Comparison of ENCODE assay signal across 8 cellular contexts in the genomic region with DNA sequence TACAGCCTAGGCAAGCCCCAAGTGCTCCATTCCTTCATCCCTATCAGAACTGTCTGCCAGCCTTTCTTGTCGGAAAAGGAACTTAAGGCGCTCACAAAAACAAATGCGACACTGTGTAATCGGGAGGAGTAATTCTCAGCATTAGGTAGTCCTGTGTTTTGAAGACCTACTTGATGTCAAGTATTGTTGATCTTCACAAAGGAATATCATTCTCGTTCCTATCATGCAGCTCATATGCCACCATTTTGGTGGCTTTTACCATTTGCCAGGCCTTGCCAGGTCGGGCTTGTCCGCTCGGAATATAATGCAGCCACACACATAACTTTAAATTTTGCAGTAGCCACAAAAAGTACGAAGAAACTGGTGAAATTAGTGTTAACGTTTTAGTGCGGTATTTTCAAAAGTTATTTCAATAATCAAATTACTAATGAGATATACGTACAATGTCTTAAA. TPM values are rescaled to one million over a fixed set of nuclear protein-coding genes. Genes with fewer than 3 reads are reported as not detected.
DNase-seq lines count a peak whose midpoint lies in the region; ATAC-seq, FAIRE-seq and TF ChIP-seq lines count a peak whose summit lies in the region.

No MANE protein-coding gene starts in this region.

- H3K4me1 ChIP-seq in left ventricle myocardium inferior (peaks cover 51% of the 10 kb centered on the region), OCI-LY1 (ENCODE audit: insufficient read depth, low read length, severe bottlenecking) (peaks cover 27% of the 10 kb centered on the region), H1 (replicated peaks in 1 of 4; ENCODE audit: control insufficient read depth in 3 of 4, insufficient read depth in 4 of 4, low read length in 3 of 4) (peaks cover 0 to 2% (median 0%) of the 10 kb centered on the region in 4 experiments; a peak in 1 of 7 replicates)

- ATAC-seq in Right ventricle myocardium superior (ENCODE audit: poor library complexity) = no peak

- H3F3A ChIP-seq in OCI-LY1 (ENCODE audit: insufficient read depth, low read length) = 0 out of 2 replicates have a peak, but pooled peaks cover 3% of the 10 kb centered on the region
- peaks cover 12% of the 10 kb centered on the region for H3F3A ChIP-seq in neural cell (ENCODE audit: insufficient read depth, low read length, poor library complexity, severe bottlenecking)

- peak overlapping the region; percentile 85 for H3K4me2 ChIP-seq in OCI-LY1 (ENCODE audit: low read length)
- peak overlapping the region; percentile 83 for H3K4me2 ChIP-seq in H1 (ENCODE audit: insufficient read depth in 1 of 2, low read depth in 2 of 2, low read length in 2 of 2)
- H3K4me2 ChIP-seq in neural cell (ENCODE audit: low read length) = peak overlapping the region; percentile 63

- H2BK20ac ChIP-seq in H1 (ENCODE audit: low read length) = no peak overlapping the region

- no peaks in the 10 kb centered on the region for H3K9me3 ChIP-seq in left ventricle myocardium inferior (replicated peaks)
- no peaks in the 10 kb centered on the region for H3K9me3 ChIP-seq in OCI-LY1 (ENCODE audit: low read length)
- H3K9me3 ChIP-seq in H1 (ENCODE audit: insufficient read depth in 2 of 2, low read depth in 1 of 2, low read length in 1 of 2) = no peaks in the 10 kb centered on the region
- H3K9me3 ChIP-seq in neural cell (ENCODE audit: low read length) = no peaks in the 10 kb centered on the region

- H4K20me1 ChIP-seq in OCI-LY1 (ENCODE audit: insufficient read depth, low read length) (no peaks in the 10 kb centered on the region), H1 (replicated peaks in 1 of 2; ENCODE audit: control insufficient read depth in 1 of 2, insufficient read depth in 2 of 2, low read length in 2 of 2) (peaks cover 1 to 4% of the 10 kb centered on the region in 2 experiments), neural cell (ENCODE audit: insufficient read depth) (peaks cover 11% of the 10 kb centered on the region)

- H3K79me2 ChIP-seq in OCI-LY1 (ENCODE audit: insufficient read depth, low read length) = peaks cover 36% of the 10 kb centered on the region
- H3K79me2 ChIP-seq in H1 (ENCODE audit: control insufficient read depth in 1 of 2, insufficient read depth in 2 of 2, low read length in 2 of 2) = peaks cover 28 to 36% of the 10 kb centered on the region in 2 experiments
- H3K79me2 ChIP-seq in neural cell (replicated peaks; ENCODE audit: insufficient read depth, low read length) = peaks cover 33% of the 10 kb centered on the region

- H3K23me2 ChIP-seq in H1 (ENCODE audit: low read depth, low read length) = 0 out of 2 replicates have a peak, but pooled peaks cover 6% of the 10 kb centered on the region

- H2BK120ac ChIP-seq in H1 (replicated peaks; ENCODE audit: low read depth, low read length) = no peak overlapping the region

- H3K56ac ChIP-seq in H1 (replicated peaks; ENCODE audit: insufficient read length, low read depth, low read length) = peak overlapping the region; percentile 2

- CTCF ChIA-PET in H1 (lab: Charles Lee; ENCODE audit: partially characterized antibody) = no interaction called here

- H2AK5ac ChIP-seq in H1 (ENCODE audit: low read depth, low read length) = no peak overlapping the region

- H3K27ac ChIP-seq in left ventricle myocardium inferior (replicated peaks) = peak overlapping the region; percentile 99
- peak overlapping the region; percentile 93 for H3K27ac ChIP-seq in OCI-LY1 (ENCODE audit: low read depth, low read length, poor library complexity, severe bottlenecking)
- peak overlapping the region; percentile 97 for H3K27ac ChIP-seq in H1 (ENCODE audit: low read depth, low read length)
- peak overlapping the region; percentile 100 for H3K27ac ChIP-seq in neural cell (ENCODE audit: low read length)

- no peak overlapping the region for H2BK15ac ChIP-seq in H1 (ENCODE audit: low read length)

- H2AFZ ChIP-seq in OCI-LY1 (ENCODE audit: low read length) = peak overlapping the region; percentile 30
- peak overlapping the region; percentile 96 for H2AFZ ChIP-seq in H1 (ENCODE audit: low read length)
- H2AFZ ChIP-seq in neural cell (ENCODE audit: low read depth, low read length) = peak overlapping the region; percentile 97

- TF ChIP-seq POLR2A in H1 (IDR thresholded peaks at IDR 0.05; ENCODE audit: control extremely low read depth in 1 of 2, low read depth in 2 of 2, low read length in 2 of 2) = no peak

- H3K9ac ChIP-seq in OCI-LY1 (ENCODE audit: low read length) = peak overlapping the region; percentile 91
- H3K9ac ChIP-seq in H1 (replicated peaks in 1 of 4; ENCODE audit: extremely low read depth in 1 of 4, low read depth in 3 of 4, low read length in 3 of 4) = peak overlapping the region; percentile 86 to 98 (median 94)
- peak overlapping the region; percentile 98 for H3K9ac ChIP-seq in neural cell (ENCODE audit: low read length)

- peak overlapping the region; percentile 94 for H2BK5ac ChIP-seq in H1 (ENCODE audit: low read depth, low read length)

- H3K4ac ChIP-seq in H1 (replicated peaks; ENCODE audit: insufficient read length, low read depth, low read length) = no peak overlapping the region

- H3K4me3 ChIP-seq in left ventricle myocardium inferior = peak overlapping the region; percentile 96
- peak overlapping the region; percentile 80 for H3K4me3 ChIP-seq in OCI-LY1 (ENCODE audit: low read depth, low read length, poor library complexity, severe bottlenecking)
- peak overlapping the region; percentile 70 to 98 (median 94) for H3K4me3 ChIP-seq in H1 (ENCODE audit: extremely low read depth in 1 of 4, insufficient read depth in 2 of 4, low read depth in 3 of 4, low read length in 4 of 4)
- H3K4me3 ChIP-seq in neural cell (ENCODE audit: low read length) = peak overlapping the region; percentile 99

- intact Hi-C loops in left ventricle myocardium inferior (cut with micrococcal nuclease) (no loop called here), Right ventricle myocardium superior (cut with DNase I) (no loop called here)

- no peak overlapping the region for H4K5ac ChIP-seq in H1 (ENCODE audit: insufficient read length, low read depth, low read length)

- peak overlapping the region; percentile 9; the same call in 1 of the 2 replicates for H3K18ac ChIP-seq in H1 (ENCODE audit: extremely low read depth, low read length)

- 50% methylated on average over 12 of the region's 12 CpGs; no CpG with 5 or more reads in 1 of the 2 experiments for WGBS in H1 (ENCODE audit: extremely low coverage in 1 of 2, insufficient coverage in 1 of 2, insufficient read length in 1 of 2, insufficient replicate concordance in 2 of 2, low coverage in 1 of 2, low lambda C conversion rate in 2 of 2, missing lambda C conversion rate in 1 of 2), 2 experiments

- H3K14ac ChIP-seq in H1 (ENCODE audit: insufficient read length) = no peak overlapping the region

- H3K9me2 ChIP-seq in OCI-LY1 (ENCODE audit: low read depth, low read length) (no peaks in the 10 kb centered on the region), neural cell (ENCODE audit: insufficient read depth, low read length) (no peaks in the 10 kb centered on the region)

- peak overlapping the region; percentile 61; the same call in 1 of the 2 replicates for H2BK12ac ChIP-seq in H1 (ENCODE audit: low read depth, low read length)

- DNase-seq in left ventricle myocardium inferior = no peak
- no peak for DNase-seq in Right ventricle myocardium superior
- DNase-seq in H1 (ENCODE audit: low read depth in 1 of 2, low spot score in 2 of 2) = no peak
- no peak for DNase-seq in NCI-H2107 (lab: John Stamatoyannopoulos, UW)
- no peak for DNase-seq in stimulated activated CD4-positive, alpha-beta T cell treated with anti-CD3 and anti-CD28 coated beads, Interleukin-2, amount 100 ng/mL, for 48 hours
- no peak for DNase-seq in NCI-H128 (lab: John Stamatoyannopoulos, UW; ENCODE audit: unreplicated experiment)

- H3K27me3 ChIP-seq in left ventricle myocardium inferior (ENCODE audit: low read depth) (peaks cover 5% of the 10 kb centered on the region), OCI-LY1 (ENCODE audit: insufficient read depth, low read length) (no peaks in the 10 kb centered on the region), H1 (replicated peaks in 1 of 4; ENCODE audit: control insufficient read depth in 3 of 4, extremely low read depth in 1 of 4, insufficient read depth in 3 of 4, low read length in 3 of 4) (no peaks in the 10 kb centered on the region), neural cell (ENCODE audit: insufficient read depth, low read depth, low read length) (no peaks in the 10 kb centered on the region)

- no peak for TF ChIP-seq CTCF in left ventricle myocardium inferior (IDR thresholded peaks at IDR 0.05; ENCODE audit: borderline replicate concordance)
- TF ChIP-seq CTCF in OCI-LY1 (IDR thresholded peaks at IDR 0.05; ENCODE audit: low read length) = no peak
- no peak for TF ChIP-seq CTCF in H1 (IDR thresholded peaks at IDR 0.05; ENCODE audit: control extremely low read depth in 1 of 3, insufficient read depth in 1 of 3, low read depth in 1 of 3, low read length in 3 of 3)
- TF ChIP-seq CTCF in neural cell (IDR thresholded peaks at IDR 0.05; ENCODE audit: poor library complexity, severe bottlenecking) = no peak

- H3K36me3 ChIP-seq in left ventricle myocardium inferior = peaks cover 8% of the 10 kb centered on the region
- H3K36me3 ChIP-seq in OCI-LY1 (ENCODE audit: insufficient read depth, low read length) = peaks cover 28% of the 10 kb centered on the region
- peaks cover 0 to 18% (median 0%) of the 10 kb centered on the region in 4 experiments; a peak in 2 of 8 replicates for H3K36me3 ChIP-seq in H1 (ENCODE audit: control insufficient read depth in 2 of 4, insufficient read depth in 4 of 4, low read length in 3 of 4)
- H3K36me3 ChIP-seq in neural cell (ENCODE audit: insufficient read depth, low read length) = no peaks in the 10 kb centered on the region

- peak overlapping the region; percentile 100; the same call in 1 of the 2 replicates for H4K8ac ChIP-seq in H1 (ENCODE audit: extremely low read depth, insufficient read depth, low read length)

- TF ChIP-seq EP300 in H1 (IDR thresholded peaks at IDR 0.05; ENCODE audit: borderline replicate concordance in 1 of 2, low read depth in 2 of 2, low read length in 2 of 2) (no peak), neural cell (conservative IDR thresholded peaks at IDR 0.05; ENCODE audit: poor library complexity, severe bottlenecking) (no peak)

- H3K79me1 ChIP-seq in H1 (ENCODE audit: low read depth, low read length) = no peaks in the 10 kb centered on the region

- peak; percentile 65 for FAIRE-seq in H1 (lab: Jason Lieb, UNC)

- TF ChIP-seq RAD21 in H1 (IDR thresholded peaks at IDR 0.05 in 1 of 2, conservative IDR thresholded peaks at IDR 0.05 in 1 of 2; ENCODE audit: low read depth in 2 of 2, low read length in 2 of 2) = no peak
- no peak for TF ChIP-seq RAD21 in neural cell (conservative IDR thresholded peaks at IDR 0.05)

- H3K23ac ChIP-seq in H1 (ENCODE audit: insufficient read length) = no peak overlapping the region

- POLR2A ChIA-PET in H1 (lab: Charles Lee; ENCODE audit: partially characterized antibody) = interaction anchor here (0.7 to 3.3 kb wide), 5 partner anchors 9 to 388 kb away, joined by 3 to 23 read pairs (median 4); no protein-coding TSS in a partner anchor

- no peak overlapping the region for H4K91ac ChIP-seq in H1 (replicated peaks; ENCODE audit: insufficient read length, low read length)

RNA-seq across cellular contexts. Expression of gene PPP4R3A, which starts 0.9 kb away (rescaled TPM):
- total RNA-seq in left ventricle myocardium inferior = 38.3 TPM
- 43.3 TPM for total RNA-seq in Right ventricle myocardium superior
- 116 and 122 TPM in 2 replicates for total RNA-seq in H1 (2021; fragmentation: NEBNext Ultra II Directional; extraction: Animal tissue kit (Norgen Biotek cat#: 25700))
- polyA plus RNA-seq in H1 (2011; rRNA removed) = 30.2 and 31.7 TPM in 2 replicates
- 43.9 TPM for polyA plus RNA-seq in H1 (2011; cell fraction: cytosol; rRNA removed)
- 28.6 TPM for polyA plus RNA-seq in H1 (2011; cell fraction: nucleus; rRNA removed)
- polyA plus RNA-seq in H1 (2012, experiment 1 of 2) = 79.0 to 97.3 TPM (median 92.1 TPM) in 4 replicates
- 7.4 TPM for polyA plus RNA-seq in H1 (2012, experiment 2 of 2)
- polyA plus RNA-seq in H1 (2013, experiment 1 of 2) = 61.9 TPM
- polyA plus RNA-seq in H1 (2013, experiment 2 of 2) = 59.9 TPM
- 51.4 and 51.8 TPM in 2 replicates for polyA minus RNA-seq in H1 (2011; rRNA and poly(A)+ RNA removed)
- 59.7 TPM for polyA minus RNA-seq in H1 (2011; cell fraction: cytosol; rRNA and poly(A)+ RNA removed)
- 54.8 TPM for polyA minus RNA-seq in H1 (2011; cell fraction: nucleus; rRNA and poly(A)+ RNA removed)
- 94.3 and 99.4 TPM in 2 replicates for polyA plus RNA-seq in neural cell
- polyA minus RNA-seq in neural cell = 150 and 152 TPM in 2 replicates

Comparison
In these comparisons a context has a peak if more than half of its experiments do, and no peak if none do; other contexts are left out.
1. H2AFZ ChIP-seq: peak in every context shown above with its lines; median percentile 97 in neural cell; 96 in H1; 30 in OCI-LY1.